In genomic region chrX:156009691-156010090, GRCh38 we compare ENCODE assay signal across 2 cellular contexts. TPM values are rescaled to one million over a fixed set of nuclear protein-coding genes. Genes with fewer than 3 reads are reported as not detected.
"Had no signal": no experiment of that assay in that cellular context is flagged by ENCODE, and none has a peak within 500 bp of the region (broad histone marks: within the 10 kb centered on the region; RNA-seq: fewer than 3 reads in every experiment).

No MANE protein-coding gene starts in this region.

RNA-seq across cellular contexts. Expression of gene IL9R, which starts 12.2 kb away (rescaled TPM):
- total RNA-seq: GM23248, H4 had no signal
- polyA plus RNA-seq: GM23248 had no signal
